In the genomic region with DNA sequence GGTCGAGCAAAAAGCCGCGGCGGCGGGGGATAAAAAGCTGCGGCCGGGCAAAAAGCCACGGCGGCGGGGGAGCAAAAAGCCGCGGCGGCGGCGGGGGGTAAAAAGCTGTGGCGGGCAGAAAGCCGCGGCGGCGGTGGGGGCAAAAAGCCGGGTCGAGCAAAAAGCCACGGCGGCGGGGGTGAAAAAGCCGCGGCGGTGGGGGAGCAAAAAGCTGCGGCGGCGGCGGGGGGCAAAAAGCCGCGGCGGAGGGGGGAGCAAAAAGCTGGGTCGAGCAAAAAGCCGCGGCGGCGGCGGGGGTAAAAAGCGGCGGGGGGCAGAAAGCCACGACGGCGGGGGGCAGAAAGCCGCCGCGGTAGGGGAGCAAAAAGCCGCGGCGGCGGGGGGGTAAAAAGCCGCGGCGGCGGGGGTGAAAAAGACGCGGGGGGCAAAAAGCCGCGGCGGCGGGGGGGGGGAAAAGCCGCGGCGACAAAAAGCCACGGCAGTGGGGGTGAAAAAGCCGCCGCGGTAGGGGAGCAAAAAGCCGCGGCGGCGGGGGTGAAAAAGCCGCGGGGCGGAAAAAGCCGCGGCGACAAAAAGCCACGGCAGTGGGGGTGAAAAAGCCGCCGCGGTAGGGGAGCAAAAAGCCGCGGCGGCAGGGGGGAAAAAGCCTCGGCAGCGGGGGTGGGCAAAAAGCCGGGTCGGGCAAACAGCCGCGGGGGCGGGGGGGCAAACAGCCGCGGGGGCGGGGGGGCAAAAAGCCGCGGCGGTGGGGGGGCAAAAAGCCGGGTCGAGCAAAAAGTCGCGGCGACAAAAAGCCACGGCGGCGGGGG, we compare ENCODE assay signal across 8 cellular contexts.
DNase-seq lines count a peak whose midpoint lies in the region; ATAC-seq and TF ChIP-seq lines count a peak whose summit lies in the region.
"Not testable (repeated sequence)": the region's sequence is repeated elsewhere in the genome, so short reads cannot be mapped to it uniquely, and the experiment has no call there.

No MANE protein-coding gene starts in this region.

- not testable (repeated sequence) for ATAC-seq in Panc1

- DNase-seq in GM23248: peak; percentile 0
- DNase-seq in Panc1 (ENCODE audit: low read depth, low spot score); left ventricle myocardium inferior: not testable (repeated sequence)
- peak; percentile 12 for DNase-seq in activated gamma-delta T cell treated with Interleukin-2 at 50 U/mL for 16 hours
- peak; percentile 36 for DNase-seq in spleen

- CTCF ChIA-PET in Panc1 (lab: Charles Lee): not testable (repeated sequence)

- H3K36me3 ChIP-seq in GM23248 (ENCODE audit: low read depth); Panc1 (ENCODE audit: control insufficient read depth, insufficient read depth, low read length); left ventricle myocardium inferior; neuron (ENCODE audit: insufficient read depth, low read length); spleen; urinary bladder (ENCODE audit: insufficient read depth): not testable (repeated sequence)

- not testable (repeated sequence) for H3K79me2 ChIP-seq in GM23248 (ENCODE audit: insufficient read depth)

- H3K27me3 Mint-ChIP-seq in dendritic cell treated with granulocyte-macrophage colony-stimulating factor and Interleukin-4, amounts not matched to agents 40 ng/mL and 50 ng/mL, for 4 days: peaks cover 25% of the 10 kb centered on the region

- peak overlapping the region; percentile 56 for H3K4me3 Mint-ChIP-seq in dendritic cell treated with granulocyte-macrophage colony-stimulating factor and Interleukin-4, amounts not matched to agents 40 ng/mL and 50 ng/mL, for 4 days

- not testable (repeated sequence) for H3K9me3 ChIP-seq in GM23248 (ENCODE audit: low read depth); Panc1 (ENCODE audit: control insufficient read depth, insufficient read depth, low read depth, low read length); left ventricle myocardium inferior (replicated peaks); neuron (ENCODE audit: low read length); spleen

- H3K4me3 ChIP-seq in GM23248: not testable (repeated sequence)
- peak overlapping the region; percentile 19 to 24; a peak in 3 of 4 replicates for H3K4me3 ChIP-seq in Panc1 (ENCODE audit: low read depth in 2 of 2, low read length in 2 of 2)
- peak overlapping the region; percentile 53 for H3K4me3 ChIP-seq in left ventricle myocardium inferior
- peak overlapping the region; percentile 39 for H3K4me3 ChIP-seq in neuron (ENCODE audit: low read length)
- H3K4me3 ChIP-seq in spleen: peak overlapping the region in 4 of 8 donors; percentile 33 to 62 (median 42)
- peak overlapping the region; percentile 35 for H3K4me3 ChIP-seq in urinary bladder (ENCODE audit: low read depth, low read length)

- H3K9ac ChIP-seq in GM23248: not testable (repeated sequence)

- H3K9me3 Mint-ChIP-seq in dendritic cell treated with granulocyte-macrophage colony-stimulating factor and Interleukin-4, amounts not matched to agents 40 ng/mL and 50 ng/mL, for 4 days: not testable (repeated sequence)

- not testable (repeated sequence) for H3K36me3 Mint-ChIP-seq in dendritic cell treated with granulocyte-macrophage colony-stimulating factor and Interleukin-4, amounts not matched to agents 40 ng/mL and 50 ng/mL, for 4 days (ENCODE audit: low read depth)

- not testable (repeated sequence) for BruUV-seq in Panc1 (replicated peaks; lab: Mats Ljungman, UMichigan)

- H3K27me3 ChIP-seq in GM23248 (replicated peaks; ENCODE audit: insufficient read depth); Panc1 (ENCODE audit: control insufficient read depth, insufficient read depth, low read length); left ventricle myocardium inferior (ENCODE audit: low read depth); neuron (ENCODE audit: insufficient read depth, low read length): not testable (repeated sequence)
- peaks cover 0 to 31% (median 0%) of the 10 kb centered on the region in 7 donors for H3K27me3 ChIP-seq in spleen (replicated peaks in 1 of 7)

- not testable (repeated sequence) for H3F3A ChIP-seq in GM23248 (ENCODE audit: insufficient read depth)

- in situ Hi-C loops in GM23248 (cut with MboI); Panc1 (cut with HindIII; ENCODE audit: low pct_unique_long_range_greater_than_20kb, low sequenced_read_pairs): not testable (repeated sequence)

- not testable (repeated sequence) for H3K4me1 ChIP-seq in GM23248 (ENCODE audit: insufficient read depth); Panc1 (ENCODE audit: control insufficient read depth, insufficient read depth, low read length); left ventricle myocardium inferior; neuron (ENCODE audit: insufficient read depth, low read length); spleen; urinary bladder (ENCODE audit: insufficient read depth)

- H3K4me1 Mint-ChIP-seq in dendritic cell treated with granulocyte-macrophage colony-stimulating factor and Interleukin-4, amounts not matched to agents 40 ng/mL and 50 ng/mL, for 4 days (ENCODE audit: low read depth): not testable (repeated sequence)

- not testable (repeated sequence) for H4K20me1 ChIP-seq in GM23248 (ENCODE audit: insufficient read depth)

- not testable (repeated sequence) for TF ChIP-seq CTCF in Panc1 (IDR thresholded peaks at IDR 0.05); left ventricle myocardium inferior (IDR thresholded peaks at IDR 0.05; ENCODE audit: borderline replicate concordance); spleen (IDR thresholded peaks at IDR 0.05 in 8 of 11, conservative IDR thresholded peaks at IDR 0.05 in 3 of 11)

- not testable (repeated sequence) for H3K27ac ChIP-seq in GM23248; Panc1 (ENCODE audit: low read length); left ventricle myocardium inferior (replicated peaks); spleen; urinary bladder (ENCODE audit: low read depth)

- not testable (repeated sequence) for H2AFZ ChIP-seq in GM23248; neuron (ENCODE audit: low read depth, low read length)

- H3K4me2 ChIP-seq in GM23248 (ENCODE audit: unreplicated experiment): not testable (repeated sequence)

- not testable (repeated sequence) for H3K9me2 ChIP-seq in GM23248 (ENCODE audit: insufficient read depth)

- POLR2A ChIA-PET in Panc1 (lab: Charles Lee): not testable (repeated sequence)

- not testable (repeated sequence) for TF ChIP-seq POLR2A in spleen (IDR thresholded peaks at IDR 0.05)

- intact Hi-C loops in Panc1 (cut with micrococcal nuclease; ENCODE audit: unreplicated experiment); dendritic cell treated with granulocyte-macrophage colony-stimulating factor and Interleukin-4, amounts not matched to agents 40 ng/mL and 50 ng/mL, for 4 days (cut with micrococcal nuclease); left ventricle myocardium inferior (cut with micrococcal nuclease); spleen (cut with DNase I; ENCODE audit: low total_unique reads): not testable (repeated sequence)

- 2% methylated on average over 95 of the region's 108 CpGs; no CpG with 5 or more reads in 1 of the 2 experiments for WGBS in GM23248 (ENCODE audit: low coverage in 1 of 2, low lambda C conversion rate in 2 of 2, missing lambda C conversion rate in 2 of 2), 2 experiments
- WGBS in spleen, 5 donors: 1 to 4% (median 2%) methylated on average over 21 to 108 of the region's 108 CpGs; no CpG with 5 or more reads in 1 of the 5 donors
- 3% methylated on average over 85 of the region's 108 CpGs for WGBS in urinary bladder

- H3K27ac Mint-ChIP-seq in dendritic cell treated with granulocyte-macrophage colony-stimulating factor and Interleukin-4, amounts not matched to agents 40 ng/mL and 50 ng/mL, for 4 days: not testable (repeated sequence)
